1 cellular context compared by ENCODE assay signal in genomic region chr5:111092062-111092853, GRCh38.
A peak's percentile ranks its signal among the peaks of the same experiment; 100 is the strongest.
TF ChIP-seq lines count a peak whose summit lies in the region.

Gene WDR36 (plus strand): TSS chr5:111092348. CDS start chr5:111092457, 109 bp downstream.

TF ChIP-seq in GM12878, 131 proteins besides CTCF, POLR2A, EP300 and RAD21 (continued from another document and continues in another):
- TF ChIP-seq E2F8 (IDR thresholded peaks at IDR 0.05; ENCODE audit: low read depth, partially characterized antibody), result peak; percentile 91
- TF ChIP-seq WRNIP1 (IDR thresholded peaks at IDR 0.05; ENCODE audit: borderline replicate concordance, low read depth, low read length), result peak; percentile 97; the same call in 1 of the 2 replicates
- no peak for TF ChIP-seq YBX1 (IDR thresholded peaks at IDR 0.05)
- TF ChIP-seq TCF7 (IDR thresholded peaks at IDR 0.05; ENCODE audit: borderline replicate concordance), result peak; percentile 61; the same call in 1 of the 2 replicates
- TF ChIP-seq REST (IDR thresholded peaks at IDR 0.05; ENCODE audit: low read depth, low read length), result 0 out of 2 replicates have a peak, but pooled peaks have one; percentile 31
- TF ChIP-seq ZBTB11 (CRISPR knock-in tag; IDR thresholded peaks at IDR 0.05), result peak; percentile 96
- TF ChIP-seq POU2F2 (IDR thresholded peaks at IDR 0.05; ENCODE audit: borderline replicate concordance, low read depth, low read length), result peak; percentile 92
- no peak for TF ChIP-seq ZNF217 (IDR thresholded peaks at IDR 0.05)
- peak in 1 of 2 experiments; percentile 92; a peak in 2 of 4 replicates for TF ChIP-seq SRF (IDR thresholded peaks at IDR 0.05; ENCODE audit: low read depth in 2 of 2, low read length in 2 of 2)
- peak; percentile 92 for TF ChIP-seq CREM (IDR thresholded peaks at IDR 0.05; ENCODE audit: low read depth)
- peak; percentile 40 for TF ChIP-seq USF1 (IDR thresholded peaks at IDR 0.05; ENCODE audit: borderline replicate concordance, extremely low read length, insufficient read depth, low read depth, low read length)
- 0 out of 2 replicates have a peak, but pooled peaks have one; percentile 32 for TF ChIP-seq E2F4 (IDR thresholded peaks at IDR 0.05; ENCODE audit: low read depth, low read length)
- TF ChIP-seq POLR2AphosphoS2 (IDR thresholded peaks at IDR 0.05; ENCODE audit: low read depth, low read length), result peak; percentile 87
- TF ChIP-seq PKNOX1 (IDR thresholded peaks at IDR 0.05), result peak; percentile 44; the same call in 1 of the 2 replicates
- no peak; the same call in 1 of the 2 replicates for TF ChIP-seq SREBF1 (IDR thresholded peaks at IDR 0.05; ENCODE audit: low read length)
- no peak for TF ChIP-seq FOXK2 (IDR thresholded peaks at IDR 0.05)
- no peak for TF ChIP-seq BCLAF1 (IDR thresholded peaks at IDR 0.05)
- TF ChIP-seq BHLHE40 (IDR thresholded peaks at IDR 0.05; ENCODE audit: borderline replicate concordance in 1 of 2, low read depth in 2 of 2, low read length in 1 of 2), result peak; percentile 65 to 70
- TF ChIP-seq ATF7 (IDR thresholded peaks at IDR 0.05; ENCODE audit: low read depth), result peak; percentile 89
- peak; percentile 28; the same call in 1 of the 2 replicates for TF ChIP-seq ATF2 (IDR thresholded peaks at IDR 0.05; ENCODE audit: low read length)
- TF ChIP-seq FOS (IDR thresholded peaks at IDR 0.05; ENCODE audit: borderline replicate concordance, extremely low read depth, insufficient read length), result no peak
- no peak for TF ChIP-seq SPI1 (IDR thresholded peaks at IDR 0.05; ENCODE audit: borderline replicate concordance, insufficient read depth, low read depth, low read length)
- peak; percentile 90 for TF ChIP-seq ELK1 (IDR thresholded peaks at IDR 0.05; ENCODE audit: low read depth, low read length)
- TF ChIP-seq MTA3 (IDR thresholded peaks at IDR 0.05; ENCODE audit: borderline replicate concordance, low read length), result no peak
- TF ChIP-seq HCFC1 (IDR thresholded peaks at IDR 0.05; ENCODE audit: low read length), result peak; percentile 85
- TF ChIP-seq ETV6 (conservative IDR thresholded peaks at IDR 0.05 in 1 of 2, IDR thresholded peaks at IDR 0.05 in 1 of 2; ENCODE audit: borderline replicate concordance in 1 of 2, low read depth in 1 of 2), result peak in 1 of 2 experiments; percentile 66; a peak in 1 of 4 replicates
- TF ChIP-seq PAX8 (IDR thresholded peaks at IDR 0.05), result no peak
- TF ChIP-seq STAT1 (conservative IDR thresholded peaks at IDR 0.05), result peak; percentile 89; the same call in 1 of the 2 replicates
- peak; percentile 96 for TF ChIP-seq PML (IDR thresholded peaks at IDR 0.05; ENCODE audit: low read length)
- no peak for TF ChIP-seq HDGF (IDR thresholded peaks at IDR 0.05)
- 0 out of 2 replicates have a peak, but pooled peaks have one; percentile 49 for TF ChIP-seq ZSCAN29 (IDR thresholded peaks at IDR 0.05)
- peak; percentile 32 for TF ChIP-seq BCL3 (IDR thresholded peaks at IDR 0.05; ENCODE audit: borderline replicate concordance, insufficient read depth, low read depth, low read length, poor library complexity, severe bottlenecking)
